9 cellular contexts compared by ENCODE assay signal in genomic region chr15:55277116-55277564, GRCh38. TPM values are rescaled to one million over a fixed set of nuclear protein-coding genes. Genes with fewer than 3 reads are reported as not detected.
DNase-seq lines count a peak whose midpoint lies in the region; ATAC-seq and TF ChIP-seq lines count a peak whose summit lies in the region.
"Had no signal": no experiment of that assay in that cellular context is flagged by ENCODE, and none has a peak within 500 bp of the region (broad histone marks: within the 10 kb centered on the region; RNA-seq: fewer than 3 reads in every experiment).

No MANE protein-coding gene starts in this region.

- no peak for TF ChIP-seq CTCF in fibroblast of lung (conservative IDR thresholded peaks at IDR 0.05 in 1 of 2, IDR thresholded peaks at IDR 0.05 in 1 of 2; ENCODE audit: low read depth in 1 of 2, low read length in 2 of 2)
- TF ChIP-seq CTCF in heart left ventricle (IDR thresholded peaks at IDR 0.05): no peak

- H3K27me3 ChIP-seq in fibroblast of lung (ENCODE audit: control insufficient read depth, insufficient read depth, low read length) (no peaks in the 10 kb centered on the region), heart left ventricle (no peaks in the 10 kb centered on the region)

- no peak overlapping the region for H3K4me3 ChIP-seq in fibroblast of lung (replicated peaks in 1 of 4; ENCODE audit: control extremely low read depth in 1 of 4, insufficient read depth in 1 of 4, low read depth in 3 of 4, low read length in 4 of 4)
- H3K4me3 ChIP-seq in heart left ventricle: no peak overlapping the region

- H3K36me3 ChIP-seq in fibroblast of lung (ENCODE audit: control insufficient read depth, insufficient read depth, low read length): no peaks in the 10 kb centered on the region
- H3K36me3 ChIP-seq in heart left ventricle: no peaks in the 10 kb centered on the region

- no peak overlapping the region for H3K9ac ChIP-seq in fibroblast of lung (ENCODE audit: insufficient read depth, low read length)

- H3K4me1 ChIP-seq in fibroblast of lung (ENCODE audit: control insufficient read depth, extremely low read depth, insufficient read depth, low read length) (peaks cover 16% of the 10 kb centered on the region), heart left ventricle (peaks cover 0 to 68% (median 0%) of the 10 kb centered on the region in 12 donors)

- H3K9me3 ChIP-seq in fibroblast of lung (ENCODE audit: control insufficient read depth, insufficient read depth, low read depth, low read length) (no peaks in the 10 kb centered on the region), heart left ventricle (no peaks in the 10 kb centered on the region)

- intact Hi-C loops in heart left ventricle (cut with DNase I): no loop called here

- TF ChIP-seq POLR2A in heart left ventricle (IDR thresholded peaks at IDR 0.05): no peak

- H3K27ac ChIP-seq in fibroblast of lung (ENCODE audit: insufficient read depth, low read length): no peak overlapping the region
- H3K27ac ChIP-seq in heart left ventricle: peak overlapping the region in 1 of 12 donors; percentile 66

- no peaks in the 10 kb centered on the region for H3K79me2 ChIP-seq in fibroblast of lung (ENCODE audit: control insufficient read depth, insufficient read depth, low read length)

- no peak overlapping the region for H2AFZ ChIP-seq in fibroblast of lung (ENCODE audit: low read length)

- peak; percentile 58 for ATAC-seq in GM18868 (IDR thresholded peaks at IDR 0.05; ENCODE audit: unreplicated experiment)
- ATAC-seq in HG02943 (IDR thresholded peaks at IDR 0.05; ENCODE audit: low read depth, unreplicated experiment): peak; percentile 41
- ATAC-seq in heart left ventricle: no peak
- ATAC-seq: Panc1 had no signal

- 58 to 66% (median 63%) methylated on average over 7 of the region's 7 CpGs for WGBS in heart left ventricle, 4 donors

- H3K4me2 ChIP-seq in fibroblast of lung (ENCODE audit: extremely low read depth, insufficient read depth, low read length): no peak overlapping the region

- no peaks in the 10 kb centered on the region for H4K20me1 ChIP-seq in fibroblast of lung (ENCODE audit: control insufficient read depth, extremely low read depth, insufficient read depth, low read length)

- DNase-seq in T follicular helper cell (ENCODE audit: low read depth) (peak; percentile 41), fibroblast of lung (ENCODE audit: low read depth in 2 of 2) (peak; percentile 75 to 80), NCI-H1694 treated with DMSO at 0.1 percent for 48 hours (lab: John Stamatoyannopoulos, UW) (no peak), heart left ventricle (no peak), T1000 (lab: John Stamatoyannopoulos, UW) (no peak), NCI-H2029 (lab: John Stamatoyannopoulos, UW) (no peak)

RNA-seq across cellular contexts. Expression of gene RAB27A, which starts 12.5 kb away (rescaled TPM):
- total RNA-seq in fibroblast of lung (10.3 and 14.4 TPM in 2 replicates), heart left ventricle (10 to 100 TPM in 1 of 9 donors, 1 to 10 TPM in 8; 1.8 to 17.2 (median 4.2) TPM)
- polyA plus RNA-seq in fibroblast of lung (34.9 and 47.4 TPM in 2 replicates), heart left ventricle (1 to 10 TPM; 1.4 to 9.0 TPM)
- polyA plus RNA-seq in fibroblast of lung (2012): 21.1 and 26.2 TPM in 2 replicates
- 5.1 and 5.7 TPM in 2 replicates for polyA minus RNA-seq in fibroblast of lung (ENCODE audit: low replicate concordance)

RNA-seq across cellular contexts. Expression of gene PIGBOS1, which starts 41.8 kb away (rescaled TPM):
- 7.4 and 10.9 TPM in 2 replicates for total RNA-seq in fibroblast of lung
- 18.5 and 19.2 TPM in 2 replicates for polyA plus RNA-seq in fibroblast of lung
- polyA plus RNA-seq in fibroblast of lung (2012): 12.5 and 13.0 TPM in 2 replicates
- polyA minus RNA-seq in fibroblast of lung (ENCODE audit: low replicate concordance): not detected in 2 replicates
- 10 to 100 TPM in 1 of 9 donors, 1 to 10 TPM in 8; 5.8 to 12.0 (median 7.7) TPM for total RNA-seq in heart left ventricle
- 10 to 100 TPM; 14.8 to 18.0 TPM for polyA plus RNA-seq in heart left ventricle

RNA-seq across cellular contexts. Expression of gene PIGB, which starts 41.9 kb away (rescaled TPM):
- total RNA-seq in fibroblast of lung (9.0 and 18.8 TPM in 2 replicates), heart left ventricle (10 to 100 TPM in 1 of 9 donors, 1 to 10 TPM in 8; 2.4 to 10.3 (median 3.0) TPM)
- polyA plus RNA-seq in fibroblast of lung (24.1 and 27.4 TPM in 2 replicates), heart left ventricle (1 to 10 TPM; 2.3 to 3.5 TPM)
- 11.0 and 12.8 TPM in 2 replicates for polyA plus RNA-seq in fibroblast of lung (2012)
- 4.3 and 8.0 TPM in 2 replicates for polyA minus RNA-seq in fibroblast of lung (ENCODE audit: low replicate concordance)

Comparison
In these comparisons a context has a peak if more than half of its experiments do, and no peak if none do; other contexts are left out.
1. ATAC-seq: peak in GM18868 (single experiment) and HG02943 (single experiment); none in heart left ventricle (0 of 4).
2. DNase-seq: peak in T follicular helper cell (single experiment) and fibroblast of lung (2 of 2); none in NCI-H1694 treated with DMSO at 0.1 percent for 48 hours (single experiment), heart left ventricle (0 of 5), T1000 (single experiment) and NCI-H2029 (single experiment).